1 cellular context compared by ENCODE assay signal in the genomic region with DNA sequence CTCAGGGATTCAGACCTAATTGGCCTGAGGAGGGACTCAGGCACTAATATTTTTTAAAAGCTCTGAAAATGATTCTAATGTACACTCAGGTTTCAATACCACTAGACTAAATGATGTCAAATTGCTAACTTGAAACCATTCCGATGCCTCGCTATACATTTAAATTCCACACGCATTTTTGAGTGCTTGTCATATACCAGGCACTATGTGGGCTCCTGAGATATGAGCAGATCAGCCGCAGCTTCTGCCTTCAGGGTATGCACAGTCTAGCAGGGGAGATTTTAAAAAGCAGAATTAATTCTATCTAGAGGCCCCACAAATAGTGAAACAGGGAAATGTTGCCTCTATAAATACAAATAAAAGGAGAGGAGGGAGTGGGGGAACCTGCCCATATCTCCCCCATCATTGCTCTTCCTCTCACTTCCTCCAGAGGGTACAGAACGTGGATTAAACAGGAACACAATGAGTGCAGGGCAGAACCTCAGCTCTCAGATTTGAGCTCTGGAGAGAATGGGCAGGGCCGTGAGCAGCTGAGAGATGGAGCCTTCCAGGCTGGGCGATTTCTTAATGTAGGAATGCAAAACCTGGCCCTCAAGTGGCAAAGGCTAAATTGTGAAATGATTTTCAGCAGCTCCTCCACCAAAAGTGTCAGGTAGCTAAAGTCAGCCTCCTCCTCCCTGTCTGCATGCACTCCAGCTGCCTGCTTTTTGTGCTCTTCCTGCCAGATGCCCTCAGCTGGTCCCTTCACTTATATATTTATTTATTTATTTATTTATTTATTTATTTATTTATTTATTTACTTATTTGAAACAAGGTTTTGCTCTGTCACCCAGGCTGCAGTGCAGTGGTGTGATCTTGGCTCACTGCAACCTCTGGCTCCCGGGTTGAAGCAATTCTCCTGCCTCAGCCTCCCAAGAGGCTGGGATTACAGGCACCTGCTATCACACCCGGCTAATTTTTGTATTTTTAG.
TF ChIP-seq lines count a peak whose summit lies in the region.

No MANE protein-coding gene starts in this region.

TF ChIP-seq in GM12878, 131 proteins besides CTCF, POLR2A, EP300 and RAD21:
- TF ChIP-seq RCOR1 (conservative IDR thresholded peaks at IDR 0.05; ENCODE audit: low read depth, low read length) (no peak), SRF (IDR thresholded peaks at IDR 0.05; ENCODE audit: low read depth in 2 of 2, low read length in 2 of 2) (no peak), RELA (IDR thresholded peaks at IDR 0.05; ENCODE audit: borderline replicate concordance, partially characterized antibody) (no peak), ZNF384 (IDR thresholded peaks at IDR 0.05; ENCODE audit: borderline replicate concordance, low read depth, low read length) (no peak), HCFC1 (IDR thresholded peaks at IDR 0.05; ENCODE audit: low read length) (no peak), RFX5 (IDR thresholded peaks at IDR 0.05; ENCODE audit: low read depth, low read length) (no peak), NBN (IDR thresholded peaks at IDR 0.05) (no peak), SP1 (IDR thresholded peaks at IDR 0.05; ENCODE audit: low read depth, low read length) (no peak)
- TF ChIP-seq, protein P1, sequence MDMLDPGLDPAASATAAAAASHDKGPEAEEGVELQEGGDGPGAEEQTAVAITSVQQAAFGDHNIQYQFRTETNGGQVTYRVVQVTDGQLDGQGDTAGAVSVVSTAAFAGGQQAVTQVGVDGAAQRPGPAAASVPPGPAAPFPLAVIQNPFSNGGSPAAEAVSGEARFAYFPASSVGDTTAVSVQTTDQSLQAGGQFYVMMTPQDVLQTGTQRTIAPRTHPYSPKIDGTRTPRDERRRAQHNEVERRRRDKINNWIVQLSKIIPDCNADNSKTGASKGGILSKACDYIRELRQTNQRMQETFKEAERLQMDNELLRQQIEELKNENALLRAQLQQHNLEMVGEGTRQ (IDR thresholded peaks at IDR 0.05; ENCODE audit: borderline replicate concordance, low read depth, low read length) = no peak
- TF ChIP-seq, protein P2, sequence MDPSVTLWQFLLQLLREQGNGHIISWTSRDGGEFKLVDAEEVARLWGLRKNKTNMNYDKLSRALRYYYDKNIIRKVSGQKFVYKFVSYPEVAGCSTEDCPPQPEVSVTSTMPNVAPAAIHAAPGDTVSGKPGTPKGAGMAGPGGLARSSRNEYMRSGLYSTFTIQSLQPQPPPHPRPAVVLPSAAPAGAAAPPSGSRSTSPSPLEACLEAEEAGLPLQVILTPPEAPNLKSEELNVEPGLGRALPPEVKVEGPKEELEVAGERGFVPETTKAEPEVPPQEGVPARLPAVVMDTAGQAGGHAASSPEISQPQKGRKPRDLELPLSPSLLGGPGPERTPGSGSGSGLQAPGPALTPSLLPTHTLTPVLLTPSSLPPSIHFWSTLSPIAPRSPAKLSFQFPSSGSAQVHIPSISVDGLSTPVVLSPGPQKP (IDR thresholded peaks at IDR 0.05; ENCODE audit: low read depth, low read length) = no peak
